In the genomic region with DNA sequence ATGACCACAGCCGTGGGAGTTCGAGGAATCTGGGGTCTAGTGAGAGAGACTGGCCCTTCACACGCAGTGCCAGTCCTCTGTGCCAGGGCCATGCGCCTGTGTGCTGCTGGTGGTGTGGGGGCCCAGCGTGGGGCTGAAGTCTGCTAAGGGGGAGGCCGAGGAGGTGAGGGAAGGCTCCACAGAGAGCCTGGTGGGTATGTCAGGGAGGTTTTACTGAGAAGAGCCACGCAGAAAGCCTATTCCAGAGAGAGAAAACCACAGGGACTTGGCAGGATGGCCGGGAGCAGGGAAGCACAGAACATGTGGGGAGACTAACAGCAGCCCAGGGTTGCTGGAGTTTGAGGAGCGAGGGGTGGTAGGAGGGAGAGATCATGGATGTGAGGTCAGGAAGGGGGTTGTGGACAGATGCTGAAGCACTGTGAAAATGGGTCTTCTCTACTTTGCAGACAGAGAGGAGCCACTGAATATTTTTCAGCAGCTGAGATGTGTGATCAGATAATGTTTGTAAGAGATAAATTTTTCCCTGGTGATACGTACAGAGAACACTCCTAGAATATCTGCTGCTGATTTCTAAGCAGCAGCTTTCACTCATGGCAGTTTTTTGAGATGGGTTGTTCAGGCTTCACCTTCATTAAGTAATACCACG, we compare ENCODE assay signal across 8 cellular contexts.
DNase-seq lines count a peak whose midpoint lies in the region; ATAC-seq and TF ChIP-seq lines count a peak whose summit lies in the region.

No MANE protein-coding gene starts in this region.

- CTCF ChIA-PET in RWPE1 (lab: Yijun Ruan, JAX) = interaction anchor here (0.6 kb wide), 2 partner anchors 10 to 28 kb away, joined by 3 read pairs; no protein-coding TSS in a partner anchor

- ATAC-seq in HG03442 (IDR thresholded peaks at IDR 0.05; ENCODE audit: unreplicated experiment) = peak; percentile 0
- no peak for ATAC-seq in HG02852 (IDR thresholded peaks at IDR 0.05; ENCODE audit: unreplicated experiment)

- no peaks in the 10 kb centered on the region for H3K36me3 ChIP-seq in rectal smooth muscle tissue (ENCODE audit: control insufficient read depth, insufficient read depth, low read length)

- H3K9ac ChIP-seq in rectal smooth muscle tissue (ENCODE audit: low read length) = peak overlapping the region; percentile 33

- POLR2A ChIA-PET in RWPE1 (lab: Yijun Ruan, JAX; ENCODE audit: low non-redundant PET) = no interaction called here

- no peaks in the 10 kb centered on the region for H3K27me3 ChIP-seq in rectal smooth muscle tissue (ENCODE audit: control insufficient read depth, insufficient read depth, low read length)

- TF ChIP-seq CTCF in GM12865 (IDR thresholded peaks at IDR 0.05; ENCODE audit: insufficient read depth, low read depth, low read length, missing control alignments) = no peak
- TF ChIP-seq CTCF in RWPE1 (conservative IDR thresholded peaks at IDR 0.05; ENCODE audit: low read depth) = no peak

- peaks cover 21% of the 10 kb centered on the region for H3K4me1 ChIP-seq in rectal smooth muscle tissue (ENCODE audit: control insufficient read depth, insufficient read depth, low read length)

- H3K27ac ChIP-seq in rectal smooth muscle tissue (ENCODE audit: low read depth, low read length) (peak overlapping the region; percentile 46), RWPE1 (no peak overlapping the region)

- H3K4me3 ChIP-seq in GM12865 (ENCODE audit: low read depth, low read length) (peak overlapping the region; percentile 48), rectal smooth muscle tissue (ENCODE audit: low read length) (no peak overlapping the region)

- no peak for DNase-seq in GM12865 (ENCODE audit: low read depth)
- DNase-seq in fibroblast of gingiva (ENCODE audit: low read depth) = peak; percentile 29
- DNase-seq in DMS53 treated with DMSO at 0.1 percent for 48 hours (lab: John Stamatoyannopoulos, UW; ENCODE audit: unreplicated experiment) = no peak
- DNase-seq in RWPE1 (ENCODE audit: low spot score) = no peak
- no peak for DNase-seq in NCI-H1105 (lab: John Stamatoyannopoulos, UW)
